23 cellular contexts compared by ENCODE assay signal in genomic region chr5:148491015-148491792, GRCh38.
A peak's percentile ranks its signal among the peaks of the same experiment; 100 is the strongest.
DNase-seq lines count a peak whose midpoint lies in the region; ATAC-seq and TF ChIP-seq lines count a peak whose summit lies in the region.
"Had no signal": no experiment of that assay in that cellular context is flagged by ENCODE, and none has a peak within 500 bp of the region (broad histone marks: within the 10 kb centered on the region; RNA-seq: fewer than 3 reads in every experiment).

No MANE protein-coding gene starts in this region.

- H3K9ac ChIP-seq in trophoblast cell (ENCODE audit: low read length): no peak overlapping the region
- H3K9ac ChIP-seq: BLaER1 treated with 17β-estradiol and CSF1 and Interleukin-3, amounts not matched to agents 10 nM and 100 nM had no signal

- WGBS in trophoblast cell (ENCODE audit: extremely low coverage, insufficient coverage, insufficient read length): no CpG with 5 or more reads among the region's 10 CpGs

- H3K4me1 ChIP-seq in trophoblast cell (ENCODE audit: control insufficient read depth in 1 of 2, insufficient read depth in 2 of 2, low read length in 2 of 2): no peaks in the 10 kb centered on the region
- H3K4me1 ChIP-seq: lower lobe of right lung had no signal

- no peak overlapping the region for H3K27ac ChIP-seq in trophoblast cell (ENCODE audit: low read depth, low read length)
- H3K27ac ChIP-seq: BLaER1 treated with 17β-estradiol and CSF1 and Interleukin-3, amounts not matched to agents 10 nM and 100 nM; HL-60; lower lobe of right lung had no signal

- no peak overlapping the region for H3K4me2 ChIP-seq in trophoblast cell (ENCODE audit: low read length)
- H3K4me2 ChIP-seq: GM23338 had no signal

- no peak overlapping the region for H4K91ac ChIP-seq in trophoblast cell (ENCODE audit: low read depth, low read length)

- no peaks in the 10 kb centered on the region for H3K27me3 ChIP-seq in trophoblast cell (ENCODE audit: insufficient read depth, low read length)
- H3K27me3 ChIP-seq: BLaER1 treated with 17β-estradiol and CSF1 and Interleukin-3, amounts not matched to agents 10 nM and 100 nM had no signal

- H4K8ac ChIP-seq in trophoblast cell (ENCODE audit: low read depth, low read length): no peak overlapping the region

- no peak overlapping the region for H4K12ac ChIP-seq in trophoblast cell (ENCODE audit: low read depth, low read length)

- no peaks in the 10 kb centered on the region for H3K36me3 ChIP-seq in trophoblast cell (ENCODE audit: control insufficient read depth in 1 of 2, insufficient read depth in 2 of 2, low read length in 2 of 2)
- H3K36me3 ChIP-seq: BLaER1 treated with 17β-estradiol and CSF1 and Interleukin-3, amounts not matched to agents 10 nM and 100 nM; lower lobe of right lung had no signal

- DNase-seq in CMK (ENCODE audit: low read depth): peak; percentile 0
- DNase-seq in SKM-1 (lab: John Stamatoyannopoulos, UW; ENCODE audit: unreplicated experiment): peak; percentile 18
- DNase-seq in left ventricle myocardium superior: no peak
- DNase-seq in trophoblast cell: peak; percentile 76 to 90
- DNase-seq in activated CD4-positive, alpha-beta T cell treated with anti-CD3 and anti-CD28 coated beads, Interleukin-2, amount 50 U/mL, for 4 hours: no peak
- no peak for DNase-seq in GM10266 (ENCODE audit: extremely low spot score)
- no peak for DNase-seq in NCI-H1048 (lab: John Stamatoyannopoulos, UW)
- no peak for DNase-seq in GM19238 (ENCODE audit: insufficient read length, low spot score)
- DNase-seq: activated CD4-positive, alpha-beta T cell treated with anti-CD3 and anti-CD28 coated beads for 48 hours; activated naive CD8-positive, alpha-beta T cell treated with anti-CD3 and anti-CD28 coated beads, Interleukin-2, amount 50 U/mL, for 24 hours; activated T-cell treated with anti-CD3 and anti-CD28 coated beads, Interleukin-2, amount 50 U/mL, for 48 hours; DMS79; lower lobe of right lung; mucosa of descending colon; NCI-H2081; NCI-H2227 treated with DMSO at 0.1 percent for 48 hours; NCI-H69; nephron progenitor cell; stimulated activated CD4-positive, alpha-beta T cell treated with anti-CD3 and anti-CD28 coated beads, Interleukin-2, amount 100 ng/mL, for 48 hours; T-helper 2 cell had no signal

- H2AFZ ChIP-seq in trophoblast cell (ENCODE audit: insufficient read depth, low read length, poor library complexity): no peak overlapping the region
- H2AFZ ChIP-seq: GM23338 had no signal

- no peak overlapping the region for H3K18ac ChIP-seq in trophoblast cell (ENCODE audit: low read length)

- H3K4ac ChIP-seq in trophoblast cell (ENCODE audit: low read depth, low read length): no peak overlapping the region

- peak; percentile 96 for ATAC-seq in left ventricle myocardium superior
- ATAC-seq: GM23338, lower lobe of right lung, mucosa of descending colon had no signal

- H2BK120ac ChIP-seq in trophoblast cell (ENCODE audit: insufficient read depth, low read length, poor library complexity): no peak overlapping the region

- H3K4me3 ChIP-seq in trophoblast cell (ENCODE audit: low read depth, low read length): no peak overlapping the region
- H3K4me3 ChIP-seq: BLaER1 treated with 17β-estradiol and CSF1 and Interleukin-3, amounts not matched to agents 10 nM and 100 nM; GM23338; lower lobe of right lung; mucosa of descending colon had no signal

- H3K79me2 ChIP-seq in trophoblast cell (ENCODE audit: control insufficient read depth, insufficient read depth, low read length, poor library complexity): no peaks in the 10 kb centered on the region

- H2BK5ac ChIP-seq in trophoblast cell (ENCODE audit: low read depth, low read length, poor library complexity): no peak overlapping the region

- H3K9me3 ChIP-seq in trophoblast cell (ENCODE audit: insufficient read depth, low read depth, low read length): no peaks in the 10 kb centered on the region
- H3K9me3 ChIP-seq: BLaER1 treated with 17β-estradiol and CSF1 and Interleukin-3, amounts not matched to agents 10 nM and 100 nM; lower lobe of right lung; mucosa of descending colon had no signal

- H2AK5ac ChIP-seq in trophoblast cell (ENCODE audit: low read length): no peak overlapping the region

- no peak overlapping the region for H2BK12ac ChIP-seq in trophoblast cell (ENCODE audit: low read length)

- intact Hi-C loops in left ventricle myocardium superior (cut with micrococcal nuclease): no loop called here

- no peak overlapping the region for H3K23ac ChIP-seq in trophoblast cell (ENCODE audit: low read length)

- TF ChIP-seq CTCF in GM10266 (IDR thresholded peaks at IDR 0.05; ENCODE audit: control insufficient read depth, insufficient read depth, low read depth, missing control alignments): no peak

- no peak overlapping the region for H3K14ac ChIP-seq in trophoblast cell (ENCODE audit: low read length)

- H3K79me1 ChIP-seq in trophoblast cell (ENCODE audit: low read length): no peaks in the 10 kb centered on the region

Comparison
In these comparisons a context has a peak if more than half of its experiments do, and no peak if none do; other contexts are left out.
1. DNase-seq: peak in CMK (single experiment), SKM-1 (single experiment) and trophoblast cell (2 of 2); none in left ventricle myocardium superior (single experiment), activated CD4-positive, alpha-beta T cell treated with anti-CD3 and anti-CD28 coated beads, Interleukin-2, amount 50 U/mL, for 4 hours (0 of 2), GM10266 (single experiment), NCI-H1048 (single experiment) and GM19238 (single experiment).